In the genomic region with DNA sequence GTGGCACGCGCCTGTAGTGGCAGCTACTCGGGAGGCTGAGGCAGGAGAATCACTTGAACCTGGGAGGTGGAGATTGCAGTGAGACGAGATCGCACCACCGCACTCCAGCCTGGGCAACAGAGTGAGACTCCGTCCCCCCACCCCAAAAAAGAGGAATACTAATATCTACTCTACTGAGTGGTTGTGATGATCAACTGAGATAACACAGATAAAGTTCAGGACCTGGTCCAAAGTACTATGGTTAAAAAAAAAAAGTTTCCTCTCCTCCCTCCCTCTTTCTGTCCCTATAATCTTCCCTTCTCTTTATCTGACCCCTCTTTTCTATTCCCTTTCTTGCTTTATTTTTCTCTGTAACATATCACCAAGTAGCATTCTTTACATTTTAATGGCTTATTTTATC, we compare ENCODE assay signal across 21 cellular contexts. TPM values are rescaled to one million over a fixed set of nuclear protein-coding genes. Genes with fewer than 3 reads are reported as not detected.
A peak's percentile ranks its signal among the peaks of the same experiment; 100 is the strongest.
DNase-seq lines count a peak whose midpoint lies in the region; ATAC-seq, FAIRE-seq and TF ChIP-seq lines count a peak whose summit lies in the region.
"Had no signal": no experiment of that assay in that cellular context is flagged by ENCODE, and none has a peak within 500 bp of the region (broad histone marks: within the 10 kb centered on the region; RNA-seq: fewer than 3 reads in every experiment).

No MANE protein-coding gene starts in this region.

- H3K4me1 Mint-ChIP-seq in MCF 10A (ENCODE audit: insufficient read depth, unreplicated experiment) (peaks cover 64% of the 10 kb centered on the region), T-cell (peaks cover 63 to 88% (median 70%) of the 10 kb centered on the region in 3 donors)

- intact Hi-C loops in breast epithelium (cut with DNase I; ENCODE audit: low total_unique reads) (no loop called here), MCF 10A (cut with micrococcal nuclease) (loop anchor here (5.0 kb wide), 1 partner anchor 43 kb away; the partner anchor contains the start of gene TDRKH), pancreas (cut with DNase I) (no loop called here)

- H3K9me3 ChIP-seq in breast epithelium (no peaks in the 10 kb centered on the region), pancreas (no peaks in the 10 kb centered on the region)
- H3K9me3 ChIP-seq: A549 had no signal

- BruUV-seq in MCF 10A (replicated peaks; lab: Mats Ljungman, UMichigan) = no TSS peak

- H3K27ac ChIP-seq in breast epithelium (peak overlapping the region; percentile 95), pancreas (peak overlapping the region; percentile 70 to 92 (median 82))
- H3K27ac ChIP-seq: A549, GM23248 had no signal

- no peak for TF ChIP-seq POLR2A in breast epithelium (IDR thresholded peaks at IDR 0.05)

- DNase-seq in breast epithelium (ENCODE audit: low spot score in 2 of 2) (no peak), MCF 10A (ENCODE audit: unreplicated experiment) (no peak), T-cell (no peak), pancreas (no peak), DMS79 (lab: John Stamatoyannopoulos, UW) (no peak), NCI-H2227 treated with DMSO at 0.1 percent for 48 hours (lab: John Stamatoyannopoulos, UW) (no peak), DMS153 treated with DMSO at 0.1 percent for 48 hours (lab: John Stamatoyannopoulos, UW; ENCODE audit: unreplicated experiment) (no peak)
- DNase-seq: DND-41, GM23248, MV-4-11, NCI-H1436, NCI-H2029 treated with DMSO at 0.1 percent for 48 hours, NCI-H2171 treated with DMSO at 0.1 percent for 48 hours, NCI-H748 treated with DMSO at 0.1 percent for 48 hours, PC-9 had no signal

- H3K4me1 ChIP-seq in breast epithelium = peaks cover 5 to 11% of the 10 kb centered on the region in 2 donors
- H3K4me1 ChIP-seq in pancreas = peaks cover 39 to 46% (median 40%) of the 10 kb centered on the region in 3 donors

- no peak overlapping the region for H3K27ac Mint-ChIP-seq in MCF 10A (ENCODE audit: low read depth, unreplicated experiment)
- H3K27ac Mint-ChIP-seq in T-cell = peak overlapping the region; percentile 65 to 77

- FAIRE-seq in pancreas (lab: Jason Lieb, UNC) = no peak
- FAIRE-seq: A549, G401.6 had no signal

- H3K27me3 ChIP-seq in breast epithelium (no peaks in the 10 kb centered on the region), pancreas (no peaks in the 10 kb centered on the region)

- POLR2A ChIA-PET in MCF 10A (lab: Yijun Ruan, JAX) = interaction anchor here (0.7 to 2.1 kb wide), 11 partner anchors 23 to 436 kb away, joined by 3 to 8 read pairs (median 4); partner anchors contain the start of genes MRPL9, PSMB4 and TDRKH
- POLR2A ChIA-PET in T-cell (lab: Charles Lee) = no interaction called here

- TF ChIP-seq CTCF in breast epithelium (IDR thresholded peaks at IDR 0.05) (no peak), MCF 10A (IDR thresholded peaks at IDR 0.05; ENCODE audit: unreplicated experiment) (no peak), pancreas (IDR thresholded peaks at IDR 0.05) (no peak)

- ATAC-seq in T-cell (replicated peaks in 1 of 4) = no peak
- ATAC-seq in pancreas = no peak
- ATAC-seq: GM12878 had no signal

- H3K9me3 Mint-ChIP-seq in MCF 10A (ENCODE audit: unreplicated experiment) (no peaks in the 10 kb centered on the region), T-cell (no peaks in the 10 kb centered on the region)

- 90 to 91% methylated on average over 7 of the region's 7 CpGs for WGBS in pancreas, 2 donors

- H3K36me3 ChIP-seq in breast epithelium (no peaks in the 10 kb centered on the region), pancreas (no peaks in the 10 kb centered on the region)

- CTCF ChIA-PET in MCF 10A (lab: Yijun Ruan, JAX) = interaction anchor here (0.5 to 3.4 kb wide), 79 partner anchors 7 to 685 kb away, joined by 3 to 26 read pairs (median 5); partner anchors contain the start of genes CELF3, MRPL9, RIIAD1 and THEM5
- CTCF ChIA-PET in T-cell (lab: Charles Lee) = interaction anchor here in 1 of 2 donors (0.6 to 1.5 kb wide), 6 partner anchors 73 to 750 kb away, joined by 3 to 8 read pairs (median 4); partner anchors contain the start of genes CGN and MRPL9

- H3K4me3 ChIP-seq in breast epithelium (no peak overlapping the region), pancreas (no peak overlapping the region)
- H3K4me3 ChIP-seq: A549, GM12878, GM23248, PC-9 had no signal

- H3K36me3 Mint-ChIP-seq in MCF 10A (ENCODE audit: insufficient read depth, unreplicated experiment) (no peaks in the 10 kb centered on the region), T-cell (no peaks in the 10 kb centered on the region)

- H3K27me3 Mint-ChIP-seq in MCF 10A (ENCODE audit: insufficient read depth, unreplicated experiment) (no peaks in the 10 kb centered on the region), T-cell (peaks cover 0 to 2% of the 10 kb centered on the region in 2 donors)

- H3K4me3 Mint-ChIP-seq in MCF 10A (ENCODE audit: unreplicated experiment) = no peak overlapping the region
- no peak overlapping the region for H3K4me3 Mint-ChIP-seq in T-cell

RNA-seq across cellular contexts. Expression of gene RORC, which starts 4.0 kb away (rescaled TPM):
- total RNA-seq in breast epithelium = 10 to 100 TPM in 2 of 3 donors, 1 to 10 TPM in 1; 7.8 to 48.6 (median 24.9) TPM
- 0.40 and 0.81 TPM in 2 replicates for total RNA-seq in MCF 10A (2022)
- total RNA-seq in T-cell = 10 to 100 TPM in 1 of 5 donors, 1 to 10 TPM in 4; 1.5 to 11.6 (median 7.6) TPM
- total RNA-seq in pancreas = 10 to 100 TPM; 11.9 to 28.8 (median 23.1) TPM
- 10 to 100 TPM; 17.1 to 36.7 TPM for polyA plus RNA-seq in pancreas
- total RNA-seq: GM12878, GM23248 had no signal
- polyA plus RNA-seq: CD14-positive monocyte, GM12878, GM23248 had no signal

RNA-seq across cellular contexts. Expression of gene C2CD4D, which starts 4.0 kb away (rescaled TPM):
- total RNA-seq in breast epithelium = under 1 TPM in 2 of 3 donors, not detected in 1; 0.32 to 0.73 TPM
- not detected in 2 replicates for total RNA-seq in MCF 10A (2022)
- 1 to 10 TPM in 2 of 5 donors, under 1 TPM in 3; 0.26 to 1.1 (median 0.85) TPM for total RNA-seq in T-cell
- 1 to 10 TPM in 1 of 6 donors, under 1 TPM in 5; 0.35 to 1.2 (median 0.59) TPM for total RNA-seq in pancreas
- polyA plus RNA-seq in pancreas = under 1 TPM; 0.40 to 0.68 TPM
- total RNA-seq: GM23248, NCI-H460 had no signal
- polyA plus RNA-seq: A549, CD14-positive monocyte had no signal

RNA-seq across cellular contexts. Expression of gene THEM5, which starts 17.9 kb away (rescaled TPM):
- total RNA-seq in breast epithelium = not detected
- not detected in 2 replicates for total RNA-seq in MCF 10A (2022)
- total RNA-seq in T-cell = not detected
- under 1 TPM in 1 of 6 donors, not detected in 5; 0.17 TPM for total RNA-seq in pancreas
- polyA plus RNA-seq in pancreas = not detected
- total RNA-seq: GM12878, GM23248, NCI-H460, PC-9, SK-MEL-5 had no signal
- polyA plus RNA-seq: A549, CD14-positive monocyte, GM23248 had no signal

RNA-seq across cellular contexts. Expression of gene LINGO4, which starts 30.4 kb away (rescaled TPM):
- under 1 TPM; 0.16 to 0.88 (median 0.33) TPM for total RNA-seq in breast epithelium
- total RNA-seq in MCF 10A (2022) = 0.10 TPM in 1 of 2 replicates, not detected in the other
- total RNA-seq in T-cell = under 1 TPM in 3 of 5 donors, not detected in 2; 0.25 to 0.40 (median 0.36) TPM
- under 1 TPM; 0.15 to 0.52 (median 0.26) TPM for total RNA-seq in pancreas
- polyA plus RNA-seq in pancreas = under 1 TPM; 0.27 to 0.89 TPM
- total RNA-seq: GM12878, GM23248, NCI-H460, PC-9, SK-MEL-5 had no signal
- polyA plus RNA-seq: A549, CD14-positive monocyte, GM12878, GM23248 had no signal

RNA-seq across cellular contexts. Expression of gene TDRKH, which starts 45.3 kb away (rescaled TPM):
- total RNA-seq in breast epithelium (1 to 10 TPM; 5.6 to 9.7 (median 6.7) TPM), MCF 10A (2022) (5.6 and 10.6 TPM in 2 replicates), T-cell (10 to 100 TPM in 4 of 5 donors, 1 to 10 TPM in 1; 9.6 to 26.3 (median 22.1) TPM), pancreas (1 to 10 TPM; 2.6 to 7.5 (median 4.1) TPM)
- polyA plus RNA-seq in pancreas = 1 to 10 TPM; 2.6 to 4.2 TPM
